ENCODE assay signal across 10 cellular contexts in the genomic region with DNA sequence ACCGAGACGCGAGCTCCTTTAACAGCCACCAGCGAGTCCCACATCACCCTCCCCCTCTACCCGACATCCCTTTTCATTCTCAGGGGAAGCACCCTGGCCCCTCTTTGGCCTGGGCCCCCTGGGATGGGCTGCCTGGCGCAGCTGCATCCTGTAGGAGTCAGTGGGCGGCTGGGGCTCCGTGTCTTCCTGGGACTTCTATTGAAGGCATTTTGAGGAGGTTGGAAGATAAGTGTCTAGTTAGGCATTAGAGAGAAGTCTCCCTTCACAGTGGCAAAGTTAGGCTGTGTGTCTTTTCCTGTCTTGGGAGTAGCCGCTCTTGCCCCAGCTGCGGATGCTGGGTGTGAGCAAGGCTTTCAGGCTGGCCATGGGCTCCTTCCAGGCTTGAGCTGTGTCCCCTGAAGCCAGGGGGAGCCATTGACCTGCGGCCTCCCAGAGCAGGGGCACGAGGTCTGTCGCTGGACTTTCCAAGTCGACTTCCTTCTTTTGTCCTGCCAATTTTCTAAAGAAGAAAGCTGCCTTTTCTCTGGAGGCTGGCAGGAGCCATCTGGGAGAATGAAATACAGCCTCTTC. TPM values are rescaled to one million over a fixed set of nuclear protein-coding genes. Genes with fewer than 3 reads are reported as not detected.
DNase-seq lines count a peak whose midpoint lies in the region; ATAC-seq and TF ChIP-seq lines count a peak whose summit lies in the region.
"Had no signal": no experiment of that assay in that cellular context is flagged by ENCODE, and none has a peak within 500 bp of the region (broad histone marks: within the 10 kb centered on the region; RNA-seq: fewer than 3 reads in every experiment).

No MANE protein-coding gene starts in this region.

- H3K27ac ChIP-seq in MM.1S (ENCODE audit: low read length) (no peak overlapping the region), substantia nigra (ENCODE audit: low read depth, low read length, poor library complexity, severe bottlenecking) (no peak overlapping the region)
- H3K27ac ChIP-seq: RWPE1 had no signal

- H2AFZ ChIP-seq in MM.1S (ENCODE audit: low read length) = no peak overlapping the region

- intact Hi-C loops in dendritic cell treated with granulocyte-macrophage colony-stimulating factor and Interleukin-4, amounts not matched to agents 40 ng/mL and 50 ng/mL, for 4 days (cut with micrococcal nuclease) = loop anchor here (1.0 to 10.0 kb wide), 2 partner anchors 115 to 148 kb away; no protein-coding TSS in a partner anchor
- intact Hi-C loops in left colon (cut with DNase I, micrococcal nuclease) = no loop called here

- no peaks in the 10 kb centered on the region for H3K9me2 ChIP-seq in MM.1S (replicated peaks; ENCODE audit: insufficient read depth, low read length)

- no peaks in the 10 kb centered on the region for H3K4me1 ChIP-seq in MM.1S (ENCODE audit: low read length)

- H3K36me3 ChIP-seq in MM.1S (replicated peaks; ENCODE audit: insufficient read depth, low read length) = no peaks in the 10 kb centered on the region

- H3K27ac Mint-ChIP-seq in dendritic cell treated with granulocyte-macrophage colony-stimulating factor and Interleukin-4, amounts not matched to agents 40 ng/mL and 50 ng/mL, for 4 days = peak overlapping the region; percentile 83
- H3K27ac Mint-ChIP-seq: immature natural killer cell had no signal

- no peaks in the 10 kb centered on the region for H3K9me3 ChIP-seq in MM.1S (replicated peaks; ENCODE audit: insufficient read depth, low read length)

- H3K4me1 Mint-ChIP-seq in dendritic cell treated with granulocyte-macrophage colony-stimulating factor and Interleukin-4, amounts not matched to agents 40 ng/mL and 50 ng/mL, for 4 days (ENCODE audit: low read depth) = peaks cover 13% of the 10 kb centered on the region
- H3K4me1 Mint-ChIP-seq: immature natural killer cell had no signal

- H3F3A ChIP-seq in MM.1S (ENCODE audit: insufficient read depth, low read length) = no peaks in the 10 kb centered on the region

- peaks cover 22% of the 10 kb centered on the region for H3K9me3 Mint-ChIP-seq in dendritic cell treated with granulocyte-macrophage colony-stimulating factor and Interleukin-4, amounts not matched to agents 40 ng/mL and 50 ng/mL, for 4 days

- H3K9ac ChIP-seq in MM.1S (ENCODE audit: low read length) = no peak overlapping the region

- no peak overlapping the region for H3K4me2 ChIP-seq in MM.1S (ENCODE audit: low read depth, low read length)

- ATAC-seq in left colon = peak; percentile 48

- no peak for DNase-seq in MM.1S
- DNase-seq in left colon = peak in 1 of 2 donors; percentile 57
- peak in 36 of 49 donors; percentile 9 to 71 (median 40) for DNase-seq in substantia nigra (lab: John Stamatoyannopoulos, UW)
- DNase-seq in NCI-H82 (lab: John Stamatoyannopoulos, UW) = no peak
- DNase-seq in activated CD4-positive, CD25-positive, alpha-beta regulatory T cell (lab: John Stamatoyannopoulos, UW) = no peak
- DNase-seq in DMS 273 treated with DMSO at 0.1 percent for 48 hours (lab: John Stamatoyannopoulos, UW) = no peak
- DNase-seq in activated CD4-positive, alpha-beta T cell treated with anti-CD3 and anti-CD28 coated beads for 4 hours = no peak
- DNase-seq: immature natural killer cell had no signal

- TF ChIP-seq CTCF in MM.1S (IDR thresholded peaks at IDR 0.05; ENCODE audit: low read length) = peak; percentile 26

- peak overlapping the region; percentile 37 for H3K4me3 Mint-ChIP-seq in dendritic cell treated with granulocyte-macrophage colony-stimulating factor and Interleukin-4, amounts not matched to agents 40 ng/mL and 50 ng/mL, for 4 days
- H3K4me3 Mint-ChIP-seq: immature natural killer cell had no signal

- no peaks in the 10 kb centered on the region for H4K20me1 ChIP-seq in MM.1S (ENCODE audit: insufficient read depth, low read length)

- H3K36me3 Mint-ChIP-seq in dendritic cell treated with granulocyte-macrophage colony-stimulating factor and Interleukin-4, amounts not matched to agents 40 ng/mL and 50 ng/mL, for 4 days (ENCODE audit: low read depth) = no peaks in the 10 kb centered on the region
- H3K36me3 Mint-ChIP-seq: immature natural killer cell had no signal

- H3K4me3 ChIP-seq in MM.1S (ENCODE audit: low read length) = no peak overlapping the region

- H3K27me3 ChIP-seq in MM.1S (replicated peaks; ENCODE audit: insufficient read depth, low read length) = peaks cover 66% of the 10 kb centered on the region

- no peaks in the 10 kb centered on the region for H3K79me2 ChIP-seq in MM.1S (ENCODE audit: low read length)

- H3K27me3 Mint-ChIP-seq in dendritic cell treated with granulocyte-macrophage colony-stimulating factor and Interleukin-4, amounts not matched to agents 40 ng/mL and 50 ng/mL, for 4 days = peaks cover 51% of the 10 kb centered on the region

RNA-seq across cellular contexts. Expression of a gene that starts 18.6 kb away (rescaled TPM):
- total RNA-seq in left colon = 1 to 10 TPM; 1.6 TPM

Comparison
In these comparisons a context has a peak if more than half of its experiments do, and no peak if none do; other contexts are left out.
1. DNase-seq: peak in substantia nigra (36 of 49); none in MM.1S (single experiment), NCI-H82 (single experiment), activated CD4-positive, CD25-positive, alpha-beta regulatory T cell (0 of 4), DMS 273 treated with DMSO at 0.1 percent for 48 hours (single experiment) and activated CD4-positive, alpha-beta T cell treated with anti-CD3 and anti-CD28 coated beads for 4 hours (0 of 2).